Comparison of ENCODE assay signal across 15 cellular contexts in the genomic region with DNA sequence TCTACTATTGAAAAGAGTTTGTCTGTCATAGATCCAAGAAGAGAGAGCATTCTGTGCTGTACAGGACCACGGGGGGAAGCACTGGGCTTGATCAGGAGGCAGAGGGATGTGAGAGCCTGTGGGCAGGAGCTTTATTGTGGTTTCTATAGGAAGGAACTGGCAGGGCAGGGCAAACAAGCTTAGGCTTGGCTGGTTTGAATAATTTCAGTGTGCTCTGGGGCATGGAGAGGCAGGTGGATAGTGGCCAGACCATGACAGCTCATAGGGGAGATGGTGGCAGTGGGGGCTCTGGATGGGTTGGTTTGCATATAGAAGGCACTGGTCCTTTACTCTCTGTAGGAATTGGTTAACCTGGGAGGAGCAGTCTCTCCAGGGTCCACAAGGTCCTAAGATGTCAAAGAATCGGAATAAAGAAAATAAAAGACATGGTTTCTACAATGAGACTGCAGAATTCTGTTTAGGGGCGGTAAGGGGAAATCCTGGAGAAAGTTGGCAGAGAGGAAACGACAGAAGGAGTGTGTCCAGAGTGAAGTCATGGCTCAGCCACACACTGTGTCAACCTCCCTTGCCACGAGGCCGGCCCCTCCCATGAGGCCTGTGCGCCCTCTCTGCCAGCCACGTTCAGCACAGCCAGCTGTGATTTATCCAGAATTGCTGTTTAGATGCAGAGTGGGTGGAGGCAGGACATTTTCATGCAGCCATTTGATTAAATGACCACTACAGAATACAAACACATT.
DNase-seq lines count a peak whose midpoint lies in the region; ATAC-seq and TF ChIP-seq lines count a peak whose summit lies in the region.
"Had no signal": no experiment of that assay in that cellular context is flagged by ENCODE, and none has a peak within 500 bp of the region (broad histone marks: within the 10 kb centered on the region; RNA-seq: fewer than 3 reads in every experiment).

No MANE protein-coding gene starts in this region.

- no peaks in the 10 kb centered on the region for H3K36me3 ChIP-seq in esophagus muscularis mucosa
- no peaks in the 10 kb centered on the region for H3K36me3 ChIP-seq in transverse colon
- H3K36me3 ChIP-seq: right lobe of liver, SJSA1 had no signal

- H3K4me1 ChIP-seq in esophagus muscularis mucosa = peaks cover 0 to 8% (median 4%) of the 10 kb centered on the region in 4 donors
- H3K4me1 ChIP-seq in transverse colon = no peaks in the 10 kb centered on the region
- H3K4me1 ChIP-seq: right lobe of liver had no signal

- DNase-seq in AG10803 (ENCODE audit: low read depth) (peak; percentile 46), NCI-H446 (lab: John Stamatoyannopoulos, UW) (peak; percentile 66 to 75), esophagus muscularis mucosa (ENCODE audit: extremely low spot score) (peak; percentile 72), middle frontal gyrus (ENCODE audit: extremely low spot score, low spot score) (peak; percentile 14), NK-92 (lab: John Stamatoyannopoulos, UW; ENCODE audit: unreplicated experiment) (no peak), transverse colon (no peak)
- DNase-seq in stimulated activated CD4-positive, alpha-beta T cell treated with anti-CD3 and anti-CD28 coated beads, Interleukin-12 subunit alpha, Interleukin-12 subunit beta, amount 100 ng/mL, for 4 hours = no peak
- DNase-seq: activated CD4-positive, alpha-beta T cell treated with anti-CD3 and anti-CD28 coated beads, Interleukin-2, amount 10 ng/mL, durations not matched to agents 7 days and 5 days; activated naive CD4-positive, alpha-beta T cell treated with anti-CD3 and anti-CD28 coated beads, Interleukin-2, amount 50 U/mL, for 16 hours; NCI-H2081; right lobe of liver; stimulated activated CD8-positive, alpha-beta memory T cell treated with anti-CD3 and anti-CD28 coated beads, Interleukin-4, amount 100 ng/mL, for 48 hours had no signal

- 28% methylated on average over 8 of the region's 8 CpGs for WGBS in esophagus muscularis mucosa
- WGBS in transverse colon (ENCODE audit: low coverage in 1 of 2), 2 donors = 37 to 41% methylated on average over 4 to 8 of the region's 8 CpGs

- TF ChIP-seq POLR2A in esophagus muscularis mucosa (IDR thresholded peaks at IDR 0.05; ENCODE audit: low read depth) = no peak
- no peak for TF ChIP-seq POLR2A in transverse colon (IDR thresholded peaks at IDR 0.05)

- TF ChIP-seq CTCF in AG10803 (conservative IDR thresholded peaks at IDR 0.05; ENCODE audit: low read length) (no peak), esophagus muscularis mucosa (IDR thresholded peaks at IDR 0.05) (no peak), transverse colon (IDR thresholded peaks at IDR 0.05) (no peak)

- H3K9me3 ChIP-seq in esophagus muscularis mucosa (no peaks in the 10 kb centered on the region), transverse colon (no peaks in the 10 kb centered on the region)
- H3K9me3 ChIP-seq: right lobe of liver, SJSA1 had no signal

- no peak for ATAC-seq in HG03025 (IDR thresholded peaks at IDR 0.05; ENCODE audit: low FRiP score, unreplicated experiment)
- ATAC-seq: right lobe of liver had no signal

- TF ChIP-seq EP300 in esophagus muscularis mucosa (IDR thresholded peaks at IDR 0.05) (no peak), transverse colon (IDR thresholded peaks at IDR 0.05; ENCODE audit: low read depth) (no peak)

- intact Hi-C loops in esophagus muscularis mucosa (cut with DNase I) (no loop called here), transverse colon (cut with DNase I; ENCODE audit: low total_unique reads) (no loop called here)

- H3K27ac ChIP-seq in esophagus muscularis mucosa (replicated peaks in 1 of 4) = no peak overlapping the region
- H3K27ac ChIP-seq in transverse colon = no peak overlapping the region
- H3K27ac ChIP-seq: C4-2B, right lobe of liver, SJSA1 had no signal

- H3K4me3 ChIP-seq in AG10803 (ENCODE audit: low read length) = no peak overlapping the region
- H3K4me3 ChIP-seq in esophagus muscularis mucosa = no peak overlapping the region
- H3K4me3 ChIP-seq in transverse colon = no peak overlapping the region
- H3K4me3 ChIP-seq: right lobe of liver, SJSA1 had no signal

- H3K27me3 ChIP-seq in esophagus muscularis mucosa (peaks cover 0 to 8% (median 0%) of the 10 kb centered on the region in 4 donors), transverse colon (no peaks in the 10 kb centered on the region)
- H3K27me3 ChIP-seq: right lobe of liver, SJSA1 had no signal

- in situ Hi-C loops in transverse colon (cut with MboI; ENCODE audit: low pct_ligation_motif_present in 1 of 4, low pct_unique_long_range_greater_than_20kb in 1 of 4, low sequenced_read_pairs in 3 of 4) = no loop called here

Comparison
In these comparisons a context has a peak if more than half of its experiments do, and no peak if none do; other contexts are left out.
1. DNase-seq: peak in AG10803 (single experiment), NCI-H446 (2 of 2), esophagus muscularis mucosa (single experiment) and middle frontal gyrus (single experiment); none in NK-92 (single experiment), transverse colon (single experiment) and stimulated activated CD4-positive, alpha-beta T cell treated with anti-CD3 and anti-CD28 coated beads, Interleukin-12 subunit alpha, Interleukin-12 subunit beta, amount 100 ng/mL, for 4 hours (single experiment).